Comparison of ENCODE assay signal across 12 cellular contexts in genomic region chr7:80829527-80829926, GRCh38.
"Had no signal": no experiment of that assay in that cellular context is flagged by ENCODE, and none has a peak within 500 bp of the region (broad histone marks: within the 10 kb centered on the region; RNA-seq: fewer than 3 reads in every experiment).

No MANE protein-coding gene starts in this region.

- H3K27ac ChIP-seq: prostate gland had no signal

- H3K9me3 ChIP-seq: mucosa of descending colon, prostate gland had no signal

- H3K4me1 ChIP-seq: prostate gland had no signal

- ATAC-seq: left cardiac atrium; mucosa of descending colon; naive thymus-derived CD8-positive, alpha-beta T cell had no signal

- H3K4me3 ChIP-seq: mucosa of descending colon, prostate gland had no signal

- DNase-seq: activated CD4-positive, alpha-beta T cell treated with anti-CD3 and anti-CD28 coated beads for 48 hours; activated naive CD4-positive, alpha-beta T cell treated with Interleukin-2 at 50 U/mL for 16 hours; erythroblast; hypothalamus; left cardiac atrium; mucosa of descending colon; naive thymus-derived CD8-positive, alpha-beta T cell; nucleus accumbens; stimulated activated CD4-positive, alpha-beta T cell treated with anti-CD3 and anti-CD28 coated beads, Interleukin-2, amount 100 ng/mL, for 48 hours; stimulated activated naive CD4-positive, alpha-beta T cell treated with Interleukin-2 at 50 U/mL for 16 hours; T-helper 1 cell had no signal

- H3K36me3 ChIP-seq: prostate gland had no signal
